In genomic region chr14:95635051-95635450, GRCh38 we compare ENCODE assay signal across 7 cellular contexts. TPM values are rescaled to one million over a fixed set of nuclear protein-coding genes. Genes with fewer than 3 reads are reported as not detected.
"Had no signal": no experiment of that assay in that cellular context is flagged by ENCODE, and none has a peak within 500 bp of the region (broad histone marks: within the 10 kb centered on the region; RNA-seq: fewer than 3 reads in every experiment).

No MANE protein-coding gene starts in this region.

- H3K4me1 Mint-ChIP-seq: IgD-negative memory B cell had no signal

- ATAC-seq: GM23338, HepG2 had no signal

- H3K4me3 Mint-ChIP-seq: GM23338, H9, IgD-negative memory B cell had no signal

- H3K4me2 ChIP-seq: GM23338 had no signal

- DNase-seq: H9, HCEC 1CT, KBM-7 had no signal

- H3K4me3 ChIP-seq: GM23338 had no signal

- H3K27ac Mint-ChIP-seq: GM23338, IgD-negative memory B cell had no signal

RNA-seq across cellular contexts. Expression of gene TCL1B, which starts 51.2 kb away (rescaled TPM):
- total RNA-seq: HepG2, HT-29 had no signal
- polyA plus RNA-seq: HepG2, IgD-negative memory B cell had no signal
